8 cellular contexts compared by ENCODE assay signal in the genomic region with DNA sequence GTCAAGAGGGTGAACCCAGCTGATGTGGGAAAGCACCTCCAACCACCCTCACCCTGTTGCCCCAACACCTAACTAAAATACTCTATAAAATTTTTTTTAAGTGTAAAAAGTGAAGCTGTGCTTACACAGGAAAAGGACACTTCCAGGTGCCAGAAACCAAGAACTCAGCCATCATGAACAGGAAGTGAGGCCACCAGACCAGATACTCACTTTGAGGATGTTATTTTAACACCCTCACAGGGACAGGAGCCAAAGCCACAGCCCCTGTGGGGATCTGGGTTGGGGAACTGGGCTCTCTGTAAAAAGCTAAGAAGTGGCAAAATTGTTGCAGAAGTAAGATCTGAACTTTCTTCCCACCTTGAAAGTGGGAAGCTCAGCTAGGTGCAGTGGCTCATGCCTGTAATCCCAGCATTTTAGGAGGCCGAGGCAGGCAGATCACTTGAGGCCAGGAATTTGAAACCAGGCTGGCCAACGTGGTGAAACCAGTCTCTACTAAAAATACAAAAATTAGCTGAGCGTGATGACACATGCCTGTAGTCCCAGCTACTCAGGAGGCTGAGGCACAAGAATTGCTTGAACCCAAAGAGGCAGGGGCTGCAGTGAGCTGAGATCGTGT. TPM values are rescaled to one million over a fixed set of nuclear protein-coding genes. Genes with fewer than 3 reads are reported as not detected.
DNase-seq lines count a peak whose midpoint lies in the region; ATAC-seq, FAIRE-seq and TF ChIP-seq lines count a peak whose summit lies in the region.

No MANE protein-coding gene starts in this region.

- H3K4me1 ChIP-seq in lower lobe of right lung = peaks cover 18% of the 10 kb centered on the region

- DNase-seq in GM12891 (ENCODE audit: insufficient read length, low spot score) = no peak
- DNase-seq in activated CD4-positive, alpha-beta T cell treated with anti-CD3 and anti-CD28 coated beads, Interleukin-2, amount 50 U/mL, for 1 hour = peak; percentile 28
- no peak for DNase-seq in lower lobe of right lung
- no peak for DNase-seq in NCI-H345 treated with DMSO at 0.1 percent for 48 hours (lab: John Stamatoyannopoulos, UW; ENCODE audit: unreplicated experiment)
- DNase-seq in H7 = no peak
- DNase-seq in NCI-H774 (lab: John Stamatoyannopoulos, UW) = no peak

- TF ChIP-seq CTCF in lower lobe of right lung (IDR thresholded peaks at IDR 0.05) = no peak

- intact Hi-C loops in lower lobe of right lung (cut with DNase I) = no loop called here

- H3K36me3 ChIP-seq in lower lobe of right lung = no peaks in the 10 kb centered on the region
- H3K36me3 ChIP-seq in H7 (replicated peaks; ENCODE audit: control insufficient read depth, insufficient read depth, low read length) = no peaks in the 10 kb centered on the region

- peak overlapping the region; percentile 49 for H3K27ac ChIP-seq in lower lobe of right lung

- peak; percentile 74 for FAIRE-seq in GM12891 (lab: Jason Lieb, UNC)

- peak; percentile 44 for ATAC-seq in HG02981 (IDR thresholded peaks at IDR 0.05; ENCODE audit: unreplicated experiment)
- ATAC-seq in lower lobe of right lung = peak; percentile 7 to 29
- ATAC-seq in GM19023 (IDR thresholded peaks at IDR 0.05; ENCODE audit: unreplicated experiment) = no peak

- H3K4me3 ChIP-seq in lower lobe of right lung = no peak overlapping the region
- no peak overlapping the region for H3K4me3 ChIP-seq in H7 (ENCODE audit: insufficient read depth, low read depth, low read length)

- no peak for TF ChIP-seq POLR2A in GM12891 (IDR thresholded peaks at IDR 0.05; ENCODE audit: low read depth, low read length)

- H3K27me3 ChIP-seq in lower lobe of right lung (ENCODE audit: low read depth) = no peaks in the 10 kb centered on the region
- no peaks in the 10 kb centered on the region; the same call in 1 of the 2 replicates for H3K27me3 ChIP-seq in H7 (ENCODE audit: control insufficient read depth, insufficient read depth, low read length)

- H3K9me3 ChIP-seq in lower lobe of right lung = no peaks in the 10 kb centered on the region

TF ChIP-seq in GM12891, 5 proteins besides CTCF, POLR2A, EP300 and RAD21:
- TF ChIP-seq TAF1 (IDR thresholded peaks at IDR 0.05; ENCODE audit: low read depth, low read length) (no peak), SPI1 (IDR thresholded peaks at IDR 0.05; ENCODE audit: low read depth, low read length) (peak; percentile 72)

RNA-seq across cellular contexts. Expression of a gene that starts 3.8 kb away (rescaled TPM):
- polyA plus RNA-seq in GM12891 (2012; ENCODE audit: low read depth, missing spikeins) = 0.72 TPM
- total RNA-seq in lower lobe of right lung = 2.0 TPM
- not detected in 2 replicates for total RNA-seq in H7 (2014; rRNA removed; shearing (Covaris generic))

RNA-seq across cellular contexts. Expression of a gene that starts 7.3 kb away (rescaled TPM):
- polyA plus RNA-seq in GM12891 (2012; ENCODE audit: low read depth, missing spikeins) = 0.15 TPM
- total RNA-seq in lower lobe of right lung = 9.6 TPM
- total RNA-seq in H7 (2014; rRNA removed; shearing (Covaris generic)) = 0.81 and 1.7 TPM in 2 replicates

RNA-seq across cellular contexts. Expression of a gene that starts 42.3 kb away (rescaled TPM):
- 12.5 TPM for polyA plus RNA-seq in GM12891 (2012; ENCODE audit: low read depth, missing spikeins)
- total RNA-seq in lower lobe of right lung = 57.2 TPM
- 84.7 and 89.1 TPM in 2 replicates for total RNA-seq in H7 (2014; rRNA removed; shearing (Covaris generic))
